Comparison of ENCODE assay signal across 22 cellular contexts in the genomic region with DNA sequence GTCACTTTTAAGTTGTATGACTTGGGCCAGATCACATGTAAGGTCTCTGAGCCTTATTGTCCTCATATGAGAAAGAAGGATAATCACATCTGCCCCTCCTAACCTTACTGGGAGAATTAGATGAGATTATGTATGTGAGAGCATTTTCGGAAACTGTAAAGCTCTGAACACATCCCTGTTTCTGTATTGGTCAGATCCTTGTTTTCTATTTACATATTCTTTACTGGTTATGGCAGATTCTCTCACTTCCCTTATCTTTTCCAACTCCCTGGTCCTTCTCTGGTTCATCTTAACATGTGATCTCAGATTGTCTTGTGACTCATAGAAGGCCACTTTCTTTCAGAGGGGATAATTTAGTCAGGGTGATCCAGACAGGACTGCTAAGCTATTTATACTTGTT. TPM values are rescaled to one million over a fixed set of nuclear protein-coding genes. Genes with fewer than 3 reads are reported as not detected.
DNase-seq lines count a peak whose midpoint lies in the region; ATAC-seq and TF ChIP-seq lines count a peak whose summit lies in the region.
"Had no signal": no experiment of that assay in that cellular context is flagged by ENCODE, and none has a peak within 500 bp of the region (broad histone marks: within the 10 kb centered on the region; RNA-seq: fewer than 3 reads in every experiment).

No MANE protein-coding gene starts in this region.

- DNase-seq in NCI-H82 (lab: John Stamatoyannopoulos, UW) (peak; percentile 14), NCI-H82 treated with DMSO at 0.1 percent for 48 hours (lab: John Stamatoyannopoulos, UW; ENCODE audit: unreplicated experiment) (no peak), OCI-M1 (lab: John Stamatoyannopoulos, UW) (peak; percentile 97), fibroblast of peridontal ligament (ENCODE audit: extremely low read depth) (peak; percentile 25), KBM-7 (no peak), omental fat pad (ENCODE audit: low spot score) (no peak), mucosa of descending colon (no peak)
- DNase-seq: activated CD4-positive, CD25-positive, alpha-beta regulatory T cell; activated CD8-positive, alpha-beta memory T cell treated with anti-CD3 and anti-CD28 coated beads for 24 hours; activated T-cell treated with anti-CD3 and anti-CD28 coated beads, Interleukin-2, amount 50 U/mL, for 72 hours; effector memory CD8-positive, alpha-beta T cell; H9; NCI-H1930; sigmoid colon; SJCRH30; stimulated activated CD4-positive, alpha-beta T cell treated with anti-CD3 and anti-CD28 coated beads, Interleukin-1b, Interleukin-23, amount 100 ng/mL, for 48 hours; stimulated activated naive CD8-positive, alpha-beta T cell treated with anti-CD3 and anti-CD28 coated beads, Interleukin-15, Interleukin-2, amounts not matched to agents 100 U/mL and 50 U/mL, for 24 hours; T-helper 17 cell had no signal

- ATAC-seq in GM21619 (IDR thresholded peaks at IDR 0.05; ENCODE audit: unreplicated experiment), result no peak
- ATAC-seq in omental fat pad (ENCODE audit: low FRiP score), result no peak
- no peak for ATAC-seq in mucosa of descending colon
- ATAC-seq: activated naive CD4-positive, alpha-beta T cell treated with anti-CD3 and anti-CD28 coated beads, Interleukin-2, amount 50 U/mL, for 72 hours; activated T-cell treated with anti-CD3 and anti-CD28 coated beads, Interleukin-2, amount 50 U/mL, for 72 hours; effector memory CD8-positive, alpha-beta T cell; stimulated activated naive CD8-positive, alpha-beta T cell treated with anti-CD3 and anti-CD28 coated beads, Interleukin-15, Interleukin-2, amounts not matched to agents 100 U/mL and 50 U/mL, for 24 hours; T-helper 17 cell had no signal

- no peaks in the 10 kb centered on the region for H3K36me3 ChIP-seq in mucosa of descending colon (ENCODE audit: low read depth)
- H3K36me3 ChIP-seq: sigmoid colon, SJCRH30 had no signal

- TF ChIP-seq CTCF in omental fat pad (IDR thresholded peaks at IDR 0.05) (no peak), mucosa of descending colon (IDR thresholded peaks at IDR 0.05) (no peak)

- in situ Hi-C loops in KBM-7 (cut with MboI; ENCODE audit: low pct_unique_long_range_greater_than_20kb, low sequenced_read_pairs), result no loop called here

- no peak overlapping the region for H3K4me3 ChIP-seq in mucosa of descending colon
- H3K4me3 ChIP-seq: sigmoid colon, SJCRH30, tibial nerve had no signal

- intact Hi-C loops in mucosa of descending colon (cut with DNase I, micrococcal nuclease), result no loop called here

- no peaks in the 10 kb centered on the region for H3K4me1 ChIP-seq in mucosa of descending colon (ENCODE audit: low read depth)
- H3K4me1 ChIP-seq: SJCRH30, tibial nerve had no signal

- H3K9me3 ChIP-seq in mucosa of descending colon, result no peaks in the 10 kb centered on the region
- H3K9me3 ChIP-seq: sigmoid colon, SJCRH30, tibial nerve had no signal

RNA-seq across cellular contexts. Expression of gene CCDC81, which starts 41.8 kb away (rescaled TPM):
- total RNA-seq in omental fat pad (1 to 10 TPM in 2 of 4 donors, not detected in 2; 1.4 to 1.6 TPM), mucosa of descending colon (under 1 TPM; 0.60 to 0.73 (median 0.61) TPM)
- total RNA-seq: NCI-H460 had no signal

Comparison
In these comparisons a context has a peak if more than half of its experiments do, and no peak if none do; other contexts are left out.
1. DNase-seq: peak in NCI-H82 (single experiment), OCI-M1 (single experiment) and fibroblast of peridontal ligament (single experiment); none in NCI-H82 treated with DMSO at 0.1 percent for 48 hours (single experiment), KBM-7 (single experiment), omental fat pad (single experiment) and mucosa of descending colon (0 of 3).